ENCODE assay signal across 10 cellular contexts in genomic region chr5:149535787-149536186, GRCh38. TPM values are rescaled to one million over a fixed set of nuclear protein-coding genes. Genes with fewer than 3 reads are reported as not detected.
DNase-seq lines count a peak whose midpoint lies in the region; ATAC-seq and TF ChIP-seq lines count a peak whose summit lies in the region.
"Not testable (repeated sequence)": the region's sequence is repeated elsewhere in the genome, so short reads cannot be mapped to it uniquely, and the experiment has no call there.
"Had no signal": no experiment of that assay in that cellular context is flagged by ENCODE, and none has a peak within 500 bp of the region (broad histone marks: within the 10 kb centered on the region; RNA-seq: fewer than 3 reads in every experiment).

No MANE protein-coding gene starts in this region.

- H3K79me1 ChIP-seq in trophoblast cell (ENCODE audit: low read length): not testable (repeated sequence)

- not testable (repeated sequence) for H3K4me3 ChIP-seq in GM23338; left ventricle myocardium inferior; trophoblast cell (ENCODE audit: low read depth, low read length)

- H4K12ac ChIP-seq in trophoblast cell (ENCODE audit: low read depth, low read length): not testable (repeated sequence)

- H2BK5ac ChIP-seq in trophoblast cell (ENCODE audit: low read depth, low read length, poor library complexity): not testable (repeated sequence)

- H3K27me3 ChIP-seq in GM23338 (ENCODE audit: insufficient read depth); left ventricle myocardium inferior (ENCODE audit: low read depth); trophoblast cell (ENCODE audit: insufficient read depth, low read length): not testable (repeated sequence)

- not testable (repeated sequence) for H3K14ac ChIP-seq in trophoblast cell (ENCODE audit: low read length)

- not testable (repeated sequence) for H3K27me3 Mint-ChIP-seq in GM23338 (ENCODE audit: insufficient read depth, low read depth, poor library complexity); activated CD4-positive, alpha-beta memory T cell treated with anti-CD3 and anti-CD28 coated beads for 36 hours; dendritic cell treated with granulocyte-macrophage colony-stimulating factor and Interleukin-4, amounts not matched to agents 40 ng/mL and 50 ng/mL, for 4 days

- not testable (repeated sequence) for DNase-seq in GM23338 (ENCODE audit: low spot score); RWPE1 (ENCODE audit: low spot score); left ventricle myocardium inferior; trophoblast cell
- peak; percentile 24 for DNase-seq in activated CD4-positive, alpha-beta memory T cell treated with anti-CD3 and anti-CD28 coated beads for 36 hours
- DNase-seq in stimulated activated CD4-positive, alpha-beta T cell treated with anti-CD3 and anti-CD28 coated beads, Interleukin-15, amount 100 ng/mL, for 24 hours: peak; percentile 13

- not testable (repeated sequence) for H3K4me2 ChIP-seq in GM23338; trophoblast cell (ENCODE audit: low read length)

- intact Hi-C loops in activated CD4-positive, alpha-beta memory T cell treated with anti-CD3 and anti-CD28 coated beads for 36 hours (cut with micrococcal nuclease); dendritic cell treated with granulocyte-macrophage colony-stimulating factor and Interleukin-4, amounts not matched to agents 40 ng/mL and 50 ng/mL, for 4 days (cut with micrococcal nuclease); left ventricle myocardium inferior (cut with micrococcal nuclease): not testable (repeated sequence)

- H3K23ac ChIP-seq in trophoblast cell (ENCODE audit: low read length): not testable (repeated sequence)

- H3K4me3 Mint-ChIP-seq in GM23338; activated CD4-positive, alpha-beta memory T cell treated with anti-CD3 and anti-CD28 coated beads for 36 hours; dendritic cell treated with granulocyte-macrophage colony-stimulating factor and Interleukin-4, amounts not matched to agents 40 ng/mL and 50 ng/mL, for 4 days: not testable (repeated sequence)

- not testable (repeated sequence) for H2BK12ac ChIP-seq in trophoblast cell (ENCODE audit: low read length)

- not testable (repeated sequence) for ATAC-seq in GM23338

- H3K18ac ChIP-seq in trophoblast cell (ENCODE audit: low read length): not testable (repeated sequence)

- CTCF ChIA-PET in RWPE1 (lab: Yijun Ruan, JAX): interaction anchor here (0.6 kb wide), 1 partner anchor 11 kb away, joined by 3 read pairs; no protein-coding TSS in a partner anchor
- CTCF ChIA-PET in activated CD4-positive, alpha-beta memory T cell treated with anti-CD3 and anti-CD28 coated beads for 36 hours (lab: Charles Lee): interaction anchor here (0.9 kb wide), 1 partner anchor 15 kb away, joined by 3 read pairs; the partner anchor contains the start of gene CSNK1A1

- not testable (repeated sequence) for H3K9ac ChIP-seq in trophoblast cell (ENCODE audit: low read length)

- TF ChIP-seq CTCF in 22Rv1 (IDR thresholded peaks at IDR 0.05); GM23338 (conservative IDR thresholded peaks at IDR 0.05; ENCODE audit: low read depth in 2 of 2); RWPE1 (conservative IDR thresholded peaks at IDR 0.05; ENCODE audit: low read depth); left ventricle myocardium inferior (IDR thresholded peaks at IDR 0.05; ENCODE audit: borderline replicate concordance): not testable (repeated sequence)

- peaks cover 40% of the 10 kb centered on the region for H3K4me1 Mint-ChIP-seq in GM23338
- H3K4me1 Mint-ChIP-seq in activated CD4-positive, alpha-beta memory T cell treated with anti-CD3 and anti-CD28 coated beads for 36 hours (ENCODE audit: low read depth): peaks cover 69% of the 10 kb centered on the region
- peaks cover 61% of the 10 kb centered on the region for H3K4me1 Mint-ChIP-seq in dendritic cell treated with granulocyte-macrophage colony-stimulating factor and Interleukin-4, amounts not matched to agents 40 ng/mL and 50 ng/mL, for 4 days (ENCODE audit: low read depth)

- not testable (repeated sequence) for H2AK5ac ChIP-seq in trophoblast cell (ENCODE audit: low read length)

- not testable (repeated sequence) for H3K9me3 ChIP-seq in left ventricle myocardium inferior (replicated peaks); trophoblast cell (ENCODE audit: insufficient read depth, low read depth, low read length)

- H4K91ac ChIP-seq in trophoblast cell (ENCODE audit: low read depth, low read length): not testable (repeated sequence)

- H3K79me2 ChIP-seq in GM23338 (replicated peaks; ENCODE audit: insufficient read depth) (peaks cover 100% of the 10 kb centered on the region), trophoblast cell (ENCODE audit: control insufficient read depth, insufficient read depth, low read length, poor library complexity) (peaks cover 28% of the 10 kb centered on the region)

- H3K9me3 Mint-ChIP-seq in GM23338; activated CD4-positive, alpha-beta memory T cell treated with anti-CD3 and anti-CD28 coated beads for 36 hours; dendritic cell treated with granulocyte-macrophage colony-stimulating factor and Interleukin-4, amounts not matched to agents 40 ng/mL and 50 ng/mL, for 4 days: not testable (repeated sequence)

- H3K4me1 ChIP-seq in GM23338 (ENCODE audit: insufficient read depth): peaks cover 35% of the 10 kb centered on the region
- H3K4me1 ChIP-seq in left ventricle myocardium inferior: peaks cover 100% of the 10 kb centered on the region
- H3K4me1 ChIP-seq in trophoblast cell (ENCODE audit: control insufficient read depth in 1 of 2, insufficient read depth in 2 of 2, low read length in 2 of 2): not testable (repeated sequence)

- not testable (repeated sequence) for H3F3A ChIP-seq in GM23338 (replicated peaks; ENCODE audit: low read depth)

- peak overlapping the region; percentile 17; the same call in 1 of the 2 replicates for H3K27ac ChIP-seq in 22Rv1
- H3K27ac ChIP-seq in GM23338 (ENCODE audit: low read depth): peak overlapping the region; percentile 70; the same call in 1 of the 2 replicates
- H3K27ac ChIP-seq in RWPE1: peak overlapping the region; percentile 48
- H3K27ac ChIP-seq in left ventricle myocardium inferior (replicated peaks): peak overlapping the region; percentile 25
- H3K27ac ChIP-seq in trophoblast cell (ENCODE audit: low read depth, low read length): not testable (repeated sequence)

- peaks cover 78% of the 10 kb centered on the region for H4K20me1 ChIP-seq in GM23338 (replicated peaks; ENCODE audit: insufficient read depth)

- H3K4ac ChIP-seq in trophoblast cell (ENCODE audit: low read depth, low read length): peak overlapping the region; percentile 99

- not testable (repeated sequence) for H3K9me2 ChIP-seq in GM23338 (ENCODE audit: insufficient read depth)

- not testable (repeated sequence) for H4K8ac ChIP-seq in trophoblast cell (ENCODE audit: low read depth, low read length)

- not testable (repeated sequence) for H2BK120ac ChIP-seq in trophoblast cell (ENCODE audit: insufficient read depth, low read length, poor library complexity)

- WGBS in trophoblast cell (ENCODE audit: extremely low coverage, insufficient coverage, insufficient read length): no CpG with 5 or more reads among the region's 6 CpGs

- H3K27ac Mint-ChIP-seq in GM23338: 0 out of 2 replicates have a peak overlapping the region, but pooled peaks have one; percentile 8
- not testable (repeated sequence) for H3K27ac Mint-ChIP-seq in activated CD4-positive, alpha-beta memory T cell treated with anti-CD3 and anti-CD28 coated beads for 36 hours
- H3K27ac Mint-ChIP-seq in dendritic cell treated with granulocyte-macrophage colony-stimulating factor and Interleukin-4, amounts not matched to agents 40 ng/mL and 50 ng/mL, for 4 days: peak overlapping the region; percentile 1

- not testable (repeated sequence) for H2AFZ ChIP-seq in GM23338; trophoblast cell (ENCODE audit: insufficient read depth, low read length, poor library complexity)

- not testable (repeated sequence) for H3K36me3 ChIP-seq in GM23338 (ENCODE audit: insufficient read depth); left ventricle myocardium inferior
- H3K36me3 ChIP-seq in trophoblast cell (ENCODE audit: control insufficient read depth in 1 of 2, insufficient read depth in 2 of 2, low read length in 2 of 2): peaks cover 24% of the 10 kb centered on the region in 2 experiments

- H3K36me3 Mint-ChIP-seq in GM23338 (ENCODE audit: low read depth): peaks cover 32% of the 10 kb centered on the region
- peaks cover 41% of the 10 kb centered on the region for H3K36me3 Mint-ChIP-seq in activated CD4-positive, alpha-beta memory T cell treated with anti-CD3 and anti-CD28 coated beads for 36 hours
- H3K36me3 Mint-ChIP-seq in dendritic cell treated with granulocyte-macrophage colony-stimulating factor and Interleukin-4, amounts not matched to agents 40 ng/mL and 50 ng/mL, for 4 days (ENCODE audit: low read depth): peaks cover 73% of the 10 kb centered on the region

- POLR2A ChIA-PET in RWPE1 (lab: Yijun Ruan, JAX; ENCODE audit: low non-redundant PET): not testable (repeated sequence)
- POLR2A ChIA-PET in activated CD4-positive, alpha-beta memory T cell treated with anti-CD3 and anti-CD28 coated beads for 36 hours (lab: Charles Lee): interaction anchor here (1.0 kb wide), 1 partner anchor 14 kb away, joined by 3 read pairs; no protein-coding TSS in a partner anchor

RNA-seq across cellular contexts. Expression of gene CSNK1A1, which starts 15.5 kb away (rescaled TPM):
- 233 and 235 TPM in 2 replicates for total RNA-seq in GM23338 (2014; rRNA removed; shearing (Covaris generic))
- 110 and 114 TPM in 2 replicates for polyA plus RNA-seq in GM23338 (2016; fragmentation: Nextera tagmentation; extraction: Ambion mirVana)
- total RNA-seq in activated CD4-positive, alpha-beta memory T cell treated with anti-CD3 and anti-CD28 coated beads for 36 hours: 100 to 1,000 TPM; 165 to 170 TPM
- total RNA-seq in left ventricle myocardium inferior: 180 TPM
- polyA plus RNA-seq in trophoblast cell (2013): 307 TPM in 2 replicates

RNA-seq across cellular contexts. Expression of gene ARHGEF37, which starts 45.5 kb away (rescaled TPM):
- total RNA-seq in GM23338 (2014; rRNA removed; shearing (Covaris generic)): 0.12 and 0.14 TPM in 2 replicates
- polyA plus RNA-seq in GM23338 (2016; fragmentation: Nextera tagmentation; extraction: Ambion mirVana): 0.78 and 0.79 TPM in 2 replicates
- under 1 TPM; 0.69 to 0.77 TPM for total RNA-seq in activated CD4-positive, alpha-beta memory T cell treated with anti-CD3 and anti-CD28 coated beads for 36 hours
- total RNA-seq in left ventricle myocardium inferior: 22.8 TPM
- 0.89 and 0.93 TPM in 2 replicates for polyA plus RNA-seq in trophoblast cell (2013)
- total RNA-seq: G401 had no signal
- polyA plus RNA-seq: CD4-positive, alpha-beta memory T cell had no signal

Comparison
In these comparisons a context has a peak if more than half of its experiments do, and no peak if none do; other contexts are left out.
1. RNA of gene ARHGEF37, which starts 45.5 kb away (total RNA-seq): 22.8 TPM in left ventricle myocardium inferior (single experiment); 0.69 to 0.77 TPM in activated CD4-positive, alpha-beta memory T cell treated with anti-CD3 and anti-CD28 coated beads for 36 hours and 0.12 to 0.14 TPM in GM23338; every median in the first group is over 10 times any median in the second.